In the genomic region with DNA sequence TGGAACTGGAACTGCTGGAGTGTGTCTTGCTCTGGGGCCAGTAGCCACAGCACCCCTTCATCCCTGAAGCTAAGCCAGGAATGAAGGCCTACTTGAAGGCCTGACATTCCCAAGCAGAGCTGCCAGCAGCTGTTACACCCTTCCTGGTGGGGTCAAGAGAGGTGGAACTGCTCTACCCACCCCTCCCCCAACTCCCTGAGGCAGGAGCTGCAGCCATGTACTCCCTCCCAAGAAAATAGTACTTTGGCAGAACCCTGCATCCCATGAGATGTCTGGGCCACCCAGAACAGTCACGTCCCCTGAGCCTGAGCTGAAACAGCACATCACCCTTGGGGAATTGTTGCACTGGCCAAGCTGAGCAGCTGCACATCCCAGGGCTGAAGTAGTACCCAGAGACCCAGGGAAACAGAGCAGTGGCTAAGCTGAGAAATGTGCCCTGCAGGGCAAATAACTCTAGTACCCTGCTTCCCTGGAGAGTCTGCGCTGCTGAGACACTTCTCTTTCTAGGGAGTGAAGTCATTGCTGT, we compare ENCODE assay signal across 17 cellular contexts.
DNase-seq lines count a peak whose midpoint lies in the region; ATAC-seq and TF ChIP-seq lines count a peak whose summit lies in the region.
"Had no signal": no experiment of that assay in that cellular context is flagged by ENCODE, and none has a peak within 500 bp of the region (broad histone marks: within the 10 kb centered on the region; RNA-seq: fewer than 3 reads in every experiment).

No MANE protein-coding gene starts in this region.

- DNase-seq in Right ventricle myocardium inferior (ENCODE audit: missing footprints) (peak; percentile 25), cardiac septum (ENCODE audit: low spot score) (no peak), fibroblast of peridontal ligament (ENCODE audit: extremely low read depth) (peak; percentile 13), mesendoderm (peak; percentile 52), aorta (peak in 1 of 2 donors; percentile 66), DMS79 treated with DMSO at 0.1 percent for 48 hours (lab: John Stamatoyannopoulos, UW) (no peak), posterior cingulate gyrus (no peak)
- DNase-seq: activated gamma-delta T cell; effector memory CD8-positive, alpha-beta T cell; GDM1; HFFc6; mucosa of descending colon; NCI-H1694 treated with DMSO at 0.1 percent for 48 hours; NCI-H510A treated with DMSO at 0.1 percent for 48 hours; pancreas; stimulated activated CD4-positive, alpha-beta T cell treated with anti-CD3 and anti-CD28 coated beads, Interleukin-15, amount 100 ng/mL, for 24 hours had no signal

- no peak for TF ChIP-seq EP300 in gastroesophageal sphincter (IDR thresholded peaks at IDR 0.05)

- no peak overlapping the region for H2BK5ac ChIP-seq in mesendoderm (ENCODE audit: low read length)

- H3K4ac ChIP-seq in mesendoderm (ENCODE audit: low read depth, low read length): no peak overlapping the region

- H3K4me3 ChIP-seq in mesendoderm (ENCODE audit: low read length) (no peak overlapping the region), aorta (ENCODE audit: low read length in 2 of 2) (no peak overlapping the region), gastroesophageal sphincter (no peak overlapping the region)
- H3K4me3 ChIP-seq: mucosa of descending colon, pancreas had no signal

- H3K9ac ChIP-seq in mesendoderm (ENCODE audit: low read length): no peak overlapping the region

- H3K36me3 ChIP-seq in mesendoderm (ENCODE audit: control insufficient read depth, insufficient read depth, low read length): peaks cover 2% of the 10 kb centered on the region
- peaks cover 0 to 8% of the 10 kb centered on the region in 2 donors for H3K36me3 ChIP-seq in aorta (ENCODE audit: control insufficient read depth in 1 of 2, insufficient read depth in 2 of 2, low read length in 1 of 2)
- peaks cover 0 to 63% of the 10 kb centered on the region in 2 donors for H3K36me3 ChIP-seq in gastroesophageal sphincter

- intact Hi-C loops in Right ventricle myocardium inferior (cut with DNase I) (loop anchor here (10.0 kb wide), 1 partner anchor 117 kb away; no protein-coding TSS in a partner anchor), cardiac septum (cut with DNase I) (no loop called here), aorta (cut with DNase I) (no loop called here), posterior cingulate gyrus (cut with DNase I) (no loop called here)

- no peaks in the 10 kb centered on the region for H3K4me1 ChIP-seq in mesendoderm (ENCODE audit: control insufficient read depth, low read depth, low read length)
- no peaks in the 10 kb centered on the region for H3K4me1 ChIP-seq in aorta (ENCODE audit: control insufficient read depth in 1 of 2, insufficient read depth in 2 of 2, low read length in 2 of 2)
- H3K4me1 ChIP-seq in gastroesophageal sphincter: peaks cover 0 to 36% (median 0%) of the 10 kb centered on the region in 3 donors
- H3K4me1 ChIP-seq: pancreas had no signal

- H3K23ac ChIP-seq in mesendoderm (ENCODE audit: low read length): no peak overlapping the region

- ATAC-seq in Right ventricle myocardium inferior (peak; percentile 82), aorta (ENCODE audit: low FRiP score) (peak; percentile 87), gastroesophageal sphincter (no peak)
- ATAC-seq: effector memory CD8-positive, alpha-beta T cell; mucosa of descending colon; pancreas had no signal

- no peak for TF ChIP-seq CTCF in gastroesophageal sphincter (IDR thresholded peaks at IDR 0.05)

- no peak for TF ChIP-seq POLR2A in gastroesophageal sphincter (IDR thresholded peaks at IDR 0.05)

- WGBS in mesendoderm (ENCODE audit: extremely low coverage, insufficient coverage, low lambda C conversion rate): no CpG with 5 or more reads among the region's 2 CpGs
- WGBS in aorta, 2 donors: 13 to 22% methylated on average over 2 of the region's 2 CpGs
- 100% methylated on average over 1 of the region's 2 CpGs; no CpG with 5 or more reads in 1 of the 2 donors for WGBS in gastroesophageal sphincter (ENCODE audit: low coverage in 1 of 2), 2 donors

- no peak overlapping the region for H3K4me2 ChIP-seq in mesendoderm (ENCODE audit: low read length)

- H3K18ac ChIP-seq in mesendoderm (ENCODE audit: low read length): no peak overlapping the region

- peak overlapping the region; percentile 7 for H3K56ac ChIP-seq in mesendoderm (ENCODE audit: low read length)

- H3K27me3 ChIP-seq in mesendoderm (ENCODE audit: insufficient read depth, low read length, poor library complexity) (no peaks in the 10 kb centered on the region), aorta (ENCODE audit: control insufficient read depth in 1 of 2, insufficient read depth in 2 of 2, low read length in 1 of 2) (no peaks in the 10 kb centered on the region), gastroesophageal sphincter (no peaks in the 10 kb centered on the region)
- H3K27me3 ChIP-seq: pancreas had no signal

- no peaks in the 10 kb centered on the region for H3K9me3 ChIP-seq in aorta (ENCODE audit: control insufficient read depth, low read length)
- H3K9me3 ChIP-seq in gastroesophageal sphincter: no peaks in the 10 kb centered on the region
- H3K9me3 ChIP-seq: mucosa of descending colon, pancreas had no signal

- H2BK15ac ChIP-seq in mesendoderm (replicated peaks; ENCODE audit: low read depth): no peak overlapping the region

- H3K27ac ChIP-seq in mesendoderm (ENCODE audit: low read depth, low read length) (no peak overlapping the region), aorta (ENCODE audit: low read depth in 1 of 2, low read length in 2 of 2) (no peak overlapping the region), gastroesophageal sphincter (peak overlapping the region in 1 of 4 donors; percentile 12)
- H3K27ac ChIP-seq: pancreas had no signal

- H3K79me1 ChIP-seq in mesendoderm (ENCODE audit: low read length): peaks cover 4% of the 10 kb centered on the region

- H3K79me2 ChIP-seq in mesendoderm (ENCODE audit: control insufficient read depth, insufficient read depth, low read length): no peaks in the 10 kb centered on the region

- no peak overlapping the region for H2AK5ac ChIP-seq in mesendoderm (ENCODE audit: low read length)

- no peak overlapping the region for H4K8ac ChIP-seq in mesendoderm (ENCODE audit: low read depth, low read length)

- H2BK120ac ChIP-seq in mesendoderm (ENCODE audit: low read depth, low read length): no peak overlapping the region

- no peak overlapping the region for H4K5ac ChIP-seq in mesendoderm (ENCODE audit: low read length)

Comparison
In these comparisons a context has a peak if more than half of its experiments do, and no peak if none do; other contexts are left out.
1. DNase-seq: peak in Right ventricle myocardium inferior (single experiment), fibroblast of peridontal ligament (single experiment) and mesendoderm (single experiment); none in cardiac septum (single experiment), DMS79 treated with DMSO at 0.1 percent for 48 hours (single experiment) and posterior cingulate gyrus (0 of 10).